Comparison of ENCODE assay signal across 13 cellular contexts in the genomic region with DNA sequence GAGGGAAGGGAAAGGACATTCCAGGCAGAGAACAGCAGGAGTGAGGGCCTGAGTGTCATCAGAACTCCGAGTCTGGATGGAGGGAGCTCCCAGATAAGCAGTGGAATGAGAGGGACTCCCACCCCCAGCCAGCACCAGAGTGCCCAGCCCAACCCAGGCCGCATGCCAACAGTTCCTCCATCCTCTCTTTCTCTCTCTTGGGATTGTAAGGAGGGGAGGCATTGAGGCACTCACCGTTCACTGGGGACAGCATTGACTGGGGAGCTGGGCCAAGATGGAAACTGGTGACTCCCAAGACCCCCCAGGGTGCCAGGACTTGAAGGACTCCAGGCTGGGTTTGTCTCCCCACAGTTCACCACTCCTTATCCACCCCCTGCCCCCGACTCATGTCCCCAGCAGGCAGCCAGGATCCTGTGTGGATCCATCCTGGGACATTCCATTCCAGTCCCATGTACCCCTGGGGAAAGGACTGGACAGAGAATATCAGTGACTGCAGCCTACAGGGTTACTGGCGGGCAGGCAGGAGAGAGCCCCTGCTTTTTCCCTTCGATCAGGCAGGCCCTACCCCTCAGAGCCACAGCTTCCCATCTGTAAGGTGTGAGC. TPM values are rescaled to one million over a fixed set of nuclear protein-coding genes. Genes with fewer than 3 reads are reported as not detected.
DNase-seq lines count a peak whose midpoint lies in the region; ATAC-seq and TF ChIP-seq lines count a peak whose summit lies in the region.
"Had no signal": no experiment of that assay in that cellular context is flagged by ENCODE, and none has a peak within 500 bp of the region (broad histone marks: within the 10 kb centered on the region; RNA-seq: fewer than 3 reads in every experiment).

No MANE protein-coding gene starts in this region.

- H3K4me3 ChIP-seq in lower lobe of right lung = no peak overlapping the region
- H3K4me3 ChIP-seq in upper lobe of left lung = peak overlapping the region in 1 of 4 donors; percentile 47
- no peak overlapping the region for H3K4me3 ChIP-seq in vagina
- no peak overlapping the region for H3K4me3 ChIP-seq in effector memory CD4-positive, alpha-beta T cell (ENCODE audit: insufficient read depth, low read depth, low read length, poor library complexity, severe bottlenecking)

- 63 to 66% methylated on average over 5 to 6 of the region's 6 CpGs for WGBS in upper lobe of left lung, 2 donors

- no peaks in the 10 kb centered on the region for H3K36me3 Mint-ChIP-seq in chondrocyte (ENCODE audit: low read depth)
- H3K36me3 Mint-ChIP-seq: naive B cell had no signal

- H3K4me3 Mint-ChIP-seq in chondrocyte (ENCODE audit: unreplicated experiment) = peak overlapping the region; percentile 72

- peak; percentile 16 for DNase-seq in DMS 273 (lab: John Stamatoyannopoulos, UW; ENCODE audit: unreplicated experiment)
- DNase-seq in DMS 273 treated with DMSO at 0.1 percent for 48 hours (lab: John Stamatoyannopoulos, UW) = no peak
- DNase-seq in chondrocyte (ENCODE audit: low spot score) = peak; percentile 49
- peak; percentile 37 for DNase-seq in lower lobe of right lung
- peak in 1 of 2 donors; percentile 36 for DNase-seq in upper lobe of left lung
- DNase-seq in vagina (ENCODE audit: extremely low spot score in 2 of 2) = no peak
- no peak for DNase-seq in effector memory CD4-positive, alpha-beta T cell
- DNase-seq: effector CD4-positive, alpha-beta T cell; Karpas-422; naive B cell; NCI-H1930; NCI-H774 had no signal

- peaks cover 25% of the 10 kb centered on the region for H3K4me1 Mint-ChIP-seq in chondrocyte (ENCODE audit: low read depth)

- H3K36me3 ChIP-seq in lower lobe of right lung = no peaks in the 10 kb centered on the region
- no peaks in the 10 kb centered on the region for H3K36me3 ChIP-seq in upper lobe of left lung
- no peaks in the 10 kb centered on the region for H3K36me3 ChIP-seq in vagina
- H3K36me3 ChIP-seq in effector memory CD4-positive, alpha-beta T cell (ENCODE audit: control insufficient read depth, insufficient read depth, low read length) = no peaks in the 10 kb centered on the region

- H3K27ac Mint-ChIP-seq in chondrocyte (ENCODE audit: unreplicated experiment) = no peak overlapping the region

- H3K27ac ChIP-seq in lower lobe of right lung = no peak overlapping the region
- H3K27ac ChIP-seq in upper lobe of left lung = peak overlapping the region in 3 of 4 donors; percentile 54 to 62 (median 56)
- no peak overlapping the region for H3K27ac ChIP-seq in vagina
- H3K27ac ChIP-seq in effector memory CD4-positive, alpha-beta T cell (ENCODE audit: insufficient read depth, low read length, poor library complexity, severe bottlenecking) = no peak overlapping the region

- H3K27me3 ChIP-seq in lower lobe of right lung (ENCODE audit: low read depth) = peaks cover 12% of the 10 kb centered on the region
- peaks cover 0 to 2% (median under 1%) of the 10 kb centered on the region in 4 donors for H3K27me3 ChIP-seq in upper lobe of left lung
- H3K27me3 ChIP-seq in vagina = no peaks in the 10 kb centered on the region
- H3K27me3 ChIP-seq in effector memory CD4-positive, alpha-beta T cell (replicated peaks; ENCODE audit: control insufficient read depth, insufficient read depth, low read length, poor library complexity, severe bottlenecking) = peaks cover 12% of the 10 kb centered on the region

- TF ChIP-seq POLR2A in upper lobe of left lung (IDR thresholded peaks at IDR 0.05) (no peak), vagina (IDR thresholded peaks at IDR 0.05) (no peak)

- H3K9me3 ChIP-seq in lower lobe of right lung (no peaks in the 10 kb centered on the region), upper lobe of left lung (no peaks in the 10 kb centered on the region), vagina (no peaks in the 10 kb centered on the region)
- no peaks in the 10 kb centered on the region for H3K9me3 ChIP-seq in effector memory CD4-positive, alpha-beta T cell (ENCODE audit: control insufficient read depth, low read length)

- H3K4me1 ChIP-seq in lower lobe of right lung = peaks cover 25% of the 10 kb centered on the region
- peaks cover 21 to 28% (median 24%) of the 10 kb centered on the region in 4 donors for H3K4me1 ChIP-seq in upper lobe of left lung
- peaks cover 39% of the 10 kb centered on the region for H3K4me1 ChIP-seq in vagina
- H3K4me1 ChIP-seq in effector memory CD4-positive, alpha-beta T cell (ENCODE audit: control insufficient read depth, insufficient read depth, low read length, poor library complexity, severe bottlenecking) = peaks cover under 1% of the 10 kb centered on the region

- TF ChIP-seq EP300 in upper lobe of left lung (IDR thresholded peaks at IDR 0.05) = no peak

- TF ChIP-seq CTCF in chondrocyte (IDR thresholded peaks at IDR 0.05) (no peak), lower lobe of right lung (IDR thresholded peaks at IDR 0.05) (no peak), upper lobe of left lung (IDR thresholded peaks at IDR 0.05) (no peak), vagina (IDR thresholded peaks at IDR 0.05) (no peak)

- H3K9me3 Mint-ChIP-seq in chondrocyte (ENCODE audit: low read depth) = no peaks in the 10 kb centered on the region
- H3K9me3 Mint-ChIP-seq: naive B cell had no signal

- H3K27me3 Mint-ChIP-seq in chondrocyte (ENCODE audit: low read depth) = peaks cover 2% of the 10 kb centered on the region

- intact Hi-C loops in lower lobe of right lung (cut with DNase I) (loop anchor here (10.0 kb wide), 1 partner anchor 188 kb away; a partner anchor contains a TSS), vagina (cut with DNase I) (no loop called here)

- no peak for ATAC-seq in lower lobe of right lung
- ATAC-seq in upper lobe of left lung (ENCODE audit: low FRiP score in 2 of 2) = no peak
- ATAC-seq in GM21423 (IDR thresholded peaks at IDR 0.05; ENCODE audit: unreplicated experiment) = no peak

RNA-seq across cellular contexts. Expression of a gene that starts 15.7 kb away (rescaled TPM):
- total RNA-seq in chondrocyte (2.4 to 6.3 TPM (median 3.1 TPM) in 3 replicates), lower lobe of right lung (14.5 TPM), upper lobe of left lung (10 to 100 TPM in 4 of 6 donors, 1 to 10 TPM in 2; 2.6 to 48.2 (median 16.2) TPM), vagina (13.0 TPM)

RNA-seq across cellular contexts. Expression of a gene that starts 30.0 kb away (rescaled TPM):
- total RNA-seq in chondrocyte (0.22 to 0.82 TPM in 2 of 3 replicates, not detected in the other), lower lobe of right lung (2.0 TPM), upper lobe of left lung (1 to 10 TPM; 1.2 to 6.3 (median 2.6) TPM), vagina (not detected)

Comparison
In these comparisons a context has a peak if more than half of its experiments do, and no peak if none do; other contexts are left out.
1. DNase-seq: peak in DMS 273 (single experiment), chondrocyte (single experiment) and lower lobe of right lung (single experiment); none in DMS 273 treated with DMSO at 0.1 percent for 48 hours (single experiment), vagina (0 of 2) and effector memory CD4-positive, alpha-beta T cell (0 of 3).
2. H3K27ac ChIP-seq: peak in upper lobe of left lung (3 of 4); none in lower lobe of right lung (single experiment), vagina (single experiment) and effector memory CD4-positive, alpha-beta T cell (single experiment).